ENCODE assay signal across 19 cellular contexts in genomic region chr10:110310741-110311140, GRCh38. TPM values are rescaled to one million over a fixed set of nuclear protein-coding genes. Genes with fewer than 3 reads are reported as not detected.
DNase-seq lines count a peak whose midpoint lies in the region; ATAC-seq, FAIRE-seq and TF ChIP-seq lines count a peak whose summit lies in the region.
"Had no signal": no experiment of that assay in that cellular context is flagged by ENCODE, and none has a peak within 500 bp of the region (broad histone marks: within the 10 kb centered on the region; RNA-seq: fewer than 3 reads in every experiment).

No MANE protein-coding gene starts in this region.

- no peak overlapping the region for H3K27ac ChIP-seq in astrocyte (ENCODE audit: low read depth, low read length)
- H3K27ac ChIP-seq: pancreas, SJCRH30, stomach, upper lobe of left lung had no signal

- H3K27me3 Mint-ChIP-seq in activated CD4-positive, alpha-beta memory T cell treated with anti-CD3 and anti-CD28 coated beads for 36 hours, result peaks cover 2% of the 10 kb centered on the region
- no peaks in the 10 kb centered on the region for H3K27me3 Mint-ChIP-seq in activated CD4-positive, alpha-beta memory T cell treated with anti-CD3 and anti-CD28 coated beads, Interleukin-2, amount 10 ng/mL, durations not matched to agents 7 days and 5 days
- no peaks in the 10 kb centered on the region for H3K27me3 Mint-ChIP-seq in astrocyte (ENCODE audit: low read depth, unreplicated experiment)
- H3K27me3 Mint-ChIP-seq: CD4-positive, alpha-beta T cell had no signal

- no peak for FAIRE-seq in astrocyte (lab: Jason Lieb, UNC)

- H3K27ac Mint-ChIP-seq in activated CD4-positive, alpha-beta memory T cell treated with anti-CD3 and anti-CD28 coated beads for 36 hours, result peak overlapping the region; percentile 1
- no peak overlapping the region for H3K27ac Mint-ChIP-seq in activated CD4-positive, alpha-beta memory T cell treated with anti-CD3 and anti-CD28 coated beads, Interleukin-2, amount 10 ng/mL, durations not matched to agents 7 days and 5 days
- no peak overlapping the region for H3K27ac Mint-ChIP-seq in astrocyte (ENCODE audit: unreplicated experiment)
- H3K27ac Mint-ChIP-seq: CD4-positive, alpha-beta T cell; T-helper 2 cell treated with Interferon-gamma antibody and Interleukin-4, amounts not matched to agents 5 μg/mL and 100 μg/mL, for 36 hours had no signal

- in situ Hi-C loops in KBM-7 (cut with MboI; ENCODE audit: low pct_unique_long_range_greater_than_20kb, low sequenced_read_pairs), result no loop called here

- no peak for DNase-seq in activated CD4-positive, alpha-beta memory T cell treated with anti-CD3 and anti-CD28 coated beads for 36 hours
- DNase-seq in activated CD4-positive, alpha-beta memory T cell treated with anti-CD3 and anti-CD28 coated beads, Interleukin-2, amount 10 ng/mL, durations not matched to agents 7 days and 5 days, result no peak
- DNase-seq in KBM-7 (peak; percentile 27), astrocyte (ENCODE audit: low read depth) (no peak), pulmonary artery endothelial cell (ENCODE audit: low read depth, low spot score) (peak; percentile 78), DMS79 (lab: John Stamatoyannopoulos, UW) (no peak), left ventricle myocardium superior (no peak), DMS153 (lab: John Stamatoyannopoulos, UW) (no peak)
- DNase-seq: NCI-H1436 treated with DMSO at 0.1 percent for 48 hours had no signal

- H4K20me1 ChIP-seq in astrocyte (ENCODE audit: insufficient read depth, low read length), result no peaks in the 10 kb centered on the region

- intact Hi-C loops in activated CD4-positive, alpha-beta memory T cell treated with anti-CD3 and anti-CD28 coated beads for 36 hours (cut with micrococcal nuclease), result loop anchor here (1.0 to 5.0 kb wide), 7 partner anchors 43 to 290 kb away; no protein-coding TSS in a partner anchor
- intact Hi-C loops in left ventricle myocardium superior (cut with micrococcal nuclease), result loop anchor here (5.0 kb wide), 1 partner anchor 237 kb away; no protein-coding TSS in a partner anchor

- no peak overlapping the region for H3K4me3 Mint-ChIP-seq in activated CD4-positive, alpha-beta memory T cell treated with anti-CD3 and anti-CD28 coated beads for 36 hours
- no peak overlapping the region for H3K4me3 Mint-ChIP-seq in activated CD4-positive, alpha-beta memory T cell treated with anti-CD3 and anti-CD28 coated beads, Interleukin-2, amount 10 ng/mL, durations not matched to agents 7 days and 5 days
- H3K4me3 Mint-ChIP-seq in astrocyte (ENCODE audit: unreplicated experiment), result no peak overlapping the region
- H3K4me3 Mint-ChIP-seq: CD4-positive, alpha-beta T cell; T-helper 2 cell treated with Interferon-gamma antibody and Interleukin-4, amounts not matched to agents 5 μg/mL and 100 μg/mL, for 36 hours had no signal

- no peaks in the 10 kb centered on the region for H3K27me3 ChIP-seq in astrocyte (ENCODE audit: insufficient read depth, low read length)
- H3K27me3 ChIP-seq: heart right ventricle, SJCRH30, stomach, upper lobe of left lung had no signal

- H3K4me1 ChIP-seq in astrocyte (ENCODE audit: insufficient read depth, low read length), result peaks cover 7% of the 10 kb centered on the region
- H3K4me1 ChIP-seq: HAP-1, pancreas, SJCRH30 had no signal

- peak overlapping the region; percentile 37 for H3K4me2 ChIP-seq in astrocyte (ENCODE audit: low read length)

- H3K9me3 Mint-ChIP-seq in activated CD4-positive, alpha-beta memory T cell treated with anti-CD3 and anti-CD28 coated beads for 36 hours, result no peaks in the 10 kb centered on the region
- no peaks in the 10 kb centered on the region for H3K9me3 Mint-ChIP-seq in activated CD4-positive, alpha-beta memory T cell treated with anti-CD3 and anti-CD28 coated beads, Interleukin-2, amount 10 ng/mL, durations not matched to agents 7 days and 5 days
- H3K9me3 Mint-ChIP-seq in astrocyte (ENCODE audit: unreplicated experiment), result no peaks in the 10 kb centered on the region
- H3K9me3 Mint-ChIP-seq: CD4-positive, alpha-beta T cell; T-helper 2 cell treated with Interferon-gamma antibody and Interleukin-4, amounts not matched to agents 5 μg/mL and 100 μg/mL, for 36 hours had no signal

- no peaks in the 10 kb centered on the region for H3K79me2 ChIP-seq in astrocyte (ENCODE audit: insufficient read depth, low read length)

- H2AFZ ChIP-seq in astrocyte (ENCODE audit: low read depth, low read length), result no peak overlapping the region
- H2AFZ ChIP-seq: PC-9 had no signal

- H3K9ac ChIP-seq in astrocyte (ENCODE audit: low read length), result peak overlapping the region; percentile 34

- no peak for ATAC-seq in left ventricle myocardium superior

- H3K36me3 ChIP-seq in astrocyte (ENCODE audit: insufficient read depth, low read length), result no peaks in the 10 kb centered on the region
- H3K36me3 ChIP-seq: HAP-1, heart right ventricle, pancreas, SJCRH30, stomach, upper lobe of left lung had no signal

- peaks cover 35% of the 10 kb centered on the region for H3K4me1 Mint-ChIP-seq in activated CD4-positive, alpha-beta memory T cell treated with anti-CD3 and anti-CD28 coated beads for 36 hours (ENCODE audit: low read depth)
- peaks cover 39% of the 10 kb centered on the region for H3K4me1 Mint-ChIP-seq in activated CD4-positive, alpha-beta memory T cell treated with anti-CD3 and anti-CD28 coated beads, Interleukin-2, amount 10 ng/mL, durations not matched to agents 7 days and 5 days
- peaks cover 8% of the 10 kb centered on the region for H3K4me1 Mint-ChIP-seq in astrocyte (ENCODE audit: low read depth, unreplicated experiment)

- H3K9me3 ChIP-seq in astrocyte (ENCODE audit: insufficient read depth, low read depth, low read length), result no peaks in the 10 kb centered on the region
- H3K9me3 ChIP-seq: HAP-1, heart right ventricle, pancreas, SJCRH30, stomach, upper lobe of left lung had no signal

- H3K36me3 Mint-ChIP-seq in activated CD4-positive, alpha-beta memory T cell treated with anti-CD3 and anti-CD28 coated beads for 36 hours, result no peaks in the 10 kb centered on the region
- no peaks in the 10 kb centered on the region for H3K36me3 Mint-ChIP-seq in activated CD4-positive, alpha-beta memory T cell treated with anti-CD3 and anti-CD28 coated beads, Interleukin-2, amount 10 ng/mL, durations not matched to agents 7 days and 5 days (ENCODE audit: low read depth)
- H3K36me3 Mint-ChIP-seq in astrocyte (ENCODE audit: low read depth, unreplicated experiment), result no peaks in the 10 kb centered on the region

- CTCF ChIA-PET in activated CD4-positive, alpha-beta memory T cell treated with anti-CD3 and anti-CD28 coated beads for 36 hours (lab: Charles Lee), result interaction anchor here (0.6 to 8.4 kb wide), 15 partner anchors 13 to 431 kb away, joined by 3 to 90 read pairs (median 5); partner anchors contain the start of gene DUSP5
- CTCF ChIA-PET in activated CD4-positive, alpha-beta memory T cell treated with anti-CD3 and anti-CD28 coated beads, Interleukin-2, amount 10 ng/mL, durations not matched to agents 7 days and 5 days (lab: Charles Lee), result interaction anchor here (0.8 to 2.5 kb wide), 11 partner anchors 18 to 298 kb away, joined by 3 to 24 read pairs (median 4); no protein-coding TSS in a partner anchor

- TF ChIP-seq CTCF in astrocyte (IDR thresholded peaks at IDR 0.05; ENCODE audit: insufficient read depth, low read depth, low read length), result no peak

- H3K4me3 ChIP-seq in astrocyte (ENCODE audit: insufficient read depth, low read depth, low read length), result no peak overlapping the region
- H3K4me3 ChIP-seq: HAP-1, heart right ventricle, lung, pancreas, PC-9, SJCRH30, stomach, upper lobe of left lung had no signal

- POLR2A ChIA-PET in activated CD4-positive, alpha-beta memory T cell treated with anti-CD3 and anti-CD28 coated beads for 36 hours (lab: Charles Lee), result interaction anchor here (0.6 kb wide), 1 partner anchor 173 kb away, joined by 4 read pairs; no protein-coding TSS in a partner anchor
- POLR2A ChIA-PET in activated CD4-positive, alpha-beta memory T cell treated with anti-CD3 and anti-CD28 coated beads, Interleukin-2, amount 10 ng/mL, durations not matched to agents 7 days and 5 days (lab: Charles Lee), result interaction anchor here (0.8 to 1.6 kb wide), 4 partner anchors 24 to 235 kb away, joined by 3 to 4 read pairs (median 4); no protein-coding TSS in a partner anchor

RNA-seq across cellular contexts. Expression of gene SMNDC1, which starts 6.0 kb away (rescaled TPM):
- 10 to 100 TPM; 44.1 to 48.3 TPM for total RNA-seq in activated CD4-positive, alpha-beta memory T cell treated with anti-CD3 and anti-CD28 coated beads for 36 hours
- total RNA-seq in activated CD4-positive, alpha-beta memory T cell treated with anti-CD3 and anti-CD28 coated beads, Interleukin-2, amount 10 ng/mL, durations not matched to agents 7 days and 5 days, result 10 to 100 TPM; 40.8 to 45.6 TPM
- 40.8 and 46.7 TPM in 2 replicates for total RNA-seq in astrocyte
- 6.9 and 9.0 TPM in 2 replicates for total RNA-seq in pulmonary artery endothelial cell
- total RNA-seq in left ventricle myocardium superior, result 24.0 TPM

Comparison
In these comparisons a context has a peak if more than half of its experiments do, and no peak if none do; other contexts are left out.
1. DNase-seq: peak in KBM-7 (single experiment) and pulmonary artery endothelial cell (single experiment); none in activated CD4-positive, alpha-beta memory T cell treated with anti-CD3 and anti-CD28 coated beads for 36 hours (single experiment), activated CD4-positive, alpha-beta memory T cell treated with anti-CD3 and anti-CD28 coated beads, Interleukin-2, amount 10 ng/mL, durations not matched to agents 7 days and 5 days (single experiment), astrocyte (single experiment), DMS79 (single experiment), left ventricle myocardium superior (single experiment) and DMS153 (single experiment).